8 cellular contexts compared by ENCODE assay signal in genomic region chr11:10322401-10322800, GRCh38. TPM values are rescaled to one million over a fixed set of nuclear protein-coding genes. Genes with fewer than 3 reads are reported as not detected.
DNase-seq lines count a peak whose midpoint lies in the region; ATAC-seq and TF ChIP-seq lines count a peak whose summit lies in the region.

No MANE protein-coding gene starts in this region.

- no peaks in the 10 kb centered on the region for H3K27me3 ChIP-seq in right cardiac atrium (ENCODE audit: control insufficient read depth, insufficient read depth)
- no peaks in the 10 kb centered on the region for H3K27me3 ChIP-seq in brain microvascular endothelial cell (replicated peaks)
- no peaks in the 10 kb centered on the region for H3K27me3 ChIP-seq in muscle layer of duodenum (ENCODE audit: low read depth, low read length)
- no peaks in the 10 kb centered on the region for H3K27me3 ChIP-seq in aorta (ENCODE audit: control insufficient read depth in 1 of 2, insufficient read depth in 2 of 2, low read length in 1 of 2)
- no peaks in the 10 kb centered on the region for H3K27me3 ChIP-seq in upper lobe of right lung

- in situ Hi-C loops in brain microvascular endothelial cell (cut with HindIII; ENCODE audit: low pct_ligation_motif_present, low sequenced_read_pairs) = loop anchor here (25.0 kb wide), 1 partner anchor 335 kb away; no protein-coding TSS in a partner anchor

- H3K4me1 ChIP-seq in right cardiac atrium (ENCODE audit: control insufficient read depth, insufficient read depth, low read length) (peaks cover 17% of the 10 kb centered on the region), muscle layer of duodenum (ENCODE audit: control insufficient read depth in 1 of 2, insufficient read depth in 2 of 2, low read length in 2 of 2) (peaks cover 9 to 18% of the 10 kb centered on the region in 2 donors), aorta (ENCODE audit: control insufficient read depth in 1 of 2, insufficient read depth in 2 of 2, low read length in 2 of 2) (peaks cover 6% of the 10 kb centered on the region in 2 donors), upper lobe of right lung (peaks cover 32% of the 10 kb centered on the region)

- DNase-seq in right cardiac atrium (peak in 1 of 3 donors; percentile 64), left ventricle myocardium superior (no peak), brain microvascular endothelial cell (no peak), aorta (peak in 1 of 2 donors; percentile 67), NCI-H1694 treated with DMSO at 0.1 percent for 48 hours (lab: John Stamatoyannopoulos, UW) (no peak), glomerular visceral epithelial cell (ENCODE audit: extremely low spot score) (no peak), upper lobe of right lung (no peak)

- H3K27ac ChIP-seq in right cardiac atrium (ENCODE audit: low read length) (peak overlapping the region; percentile 72), brain microvascular endothelial cell (peak overlapping the region; percentile 66), muscle layer of duodenum (ENCODE audit: low read length) (peak overlapping the region; percentile 46), aorta (ENCODE audit: low read depth in 1 of 2, low read length in 2 of 2) (peak overlapping the region; percentile 86 to 96), upper lobe of right lung (no peak overlapping the region)

- H3K9me3 ChIP-seq in right cardiac atrium (ENCODE audit: control insufficient read depth, low read length) (no peaks in the 10 kb centered on the region), muscle layer of duodenum (ENCODE audit: control insufficient read depth in 1 of 2, low read length in 2 of 2) (no peaks in the 10 kb centered on the region), aorta (ENCODE audit: control insufficient read depth, low read length) (no peaks in the 10 kb centered on the region), upper lobe of right lung (no peaks in the 10 kb centered on the region)

- 67% methylated on average over 2 of the region's 2 CpGs for WGBS in right cardiac atrium
- 10 to 11% methylated on average over 2 of the region's 2 CpGs for WGBS in aorta, 2 donors

- ATAC-seq in right cardiac atrium (peak; percentile 52 to 68), left ventricle myocardium superior (no peak), aorta (ENCODE audit: low FRiP score) (peak; percentile 62), upper lobe of right lung (no peak)

- intact Hi-C loops in right cardiac atrium (cut with DNase I) (no loop called here), left ventricle myocardium superior (cut with micrococcal nuclease) (loop anchor here (10.0 kb wide), 2 partner anchors 348 to 568 kb away; no protein-coding TSS in a partner anchor), aorta (cut with DNase I) (loop anchor here (1.0 to 10.0 kb wide), 4 partner anchors 14 to 565 kb away; no protein-coding TSS in a partner anchor), upper lobe of right lung (cut with DNase I) (no loop called here)

- TF ChIP-seq CTCF in brain microvascular endothelial cell (IDR thresholded peaks at IDR 0.05; ENCODE audit: low read depth, low read length, missing control alignments) (no peak), upper lobe of right lung (IDR thresholded peaks at IDR 0.05) (no peak)

- H3K36me3 ChIP-seq in brain microvascular endothelial cell (replicated peaks) = no peaks in the 10 kb centered on the region
- H3K36me3 ChIP-seq in muscle layer of duodenum (ENCODE audit: control insufficient read depth in 1 of 2, insufficient read depth in 2 of 2, low read length in 2 of 2) = no peaks in the 10 kb centered on the region
- H3K36me3 ChIP-seq in aorta (ENCODE audit: control insufficient read depth in 1 of 2, insufficient read depth in 2 of 2, low read length in 1 of 2) = no peaks in the 10 kb centered on the region
- H3K36me3 ChIP-seq in upper lobe of right lung = no peaks in the 10 kb centered on the region

- H3K4me3 ChIP-seq in right cardiac atrium (ENCODE audit: low read length) = no peak overlapping the region
- H3K4me3 ChIP-seq in brain microvascular endothelial cell (ENCODE audit: low read depth, low read length) = no peak overlapping the region
- peak overlapping the region in 1 of 2 donors; percentile 18 for H3K4me3 ChIP-seq in muscle layer of duodenum (ENCODE audit: low read depth in 1 of 2, low read length in 2 of 2)
- H3K4me3 ChIP-seq in aorta (ENCODE audit: low read length in 2 of 2) = no peak overlapping the region
- H3K4me3 ChIP-seq in upper lobe of right lung = no peak overlapping the region

RNA-seq across cellular contexts. Expression of gene ADM, which starts 17.5 kb away (rescaled TPM):
- 100 to 1,000 TPM in 3 of 4 donors, 10 to 100 TPM in 1; 57.9 to 219 (median 166) TPM for total RNA-seq in right cardiac atrium
- polyA plus RNA-seq in right cardiac atrium = 151 TPM
- total RNA-seq in left ventricle myocardium superior = 23.4 TPM
- total RNA-seq in aorta = 10 to 100 TPM; 31.9 to 76.1 TPM
- polyA plus RNA-seq in aorta = 1 to 10 TPM; 1.5 to 3.1 TPM
- 24.5 TPM for total RNA-seq in upper lobe of right lung

RNA-seq across cellular contexts. Expression of gene SBF2, which starts 28.4 kb away (rescaled TPM):
- 10 to 100 TPM; 20.5 to 32.2 (median 23.3) TPM for total RNA-seq in right cardiac atrium
- 10.8 TPM for polyA plus RNA-seq in right cardiac atrium
- 17.9 TPM for total RNA-seq in left ventricle myocardium superior
- total RNA-seq in aorta = 10 to 100 TPM; 76.8 to 82.0 TPM
- polyA plus RNA-seq in aorta = 10 to 100 TPM in 1 of 2 donors, 1 to 10 TPM in 1; 6.4 to 18.3 TPM
- total RNA-seq in upper lobe of right lung = 38.5 TPM

Comparison
In these comparisons a context has a peak if more than half of its experiments do, and no peak if none do; other contexts are left out.
1. ATAC-seq: peak in right cardiac atrium (2 of 2) and aorta (single experiment); none in left ventricle myocardium superior (single experiment) and upper lobe of right lung (single experiment).
2. intact Hi-C loops: an anchor here in left ventricle myocardium superior (10.0 kb wide) and aorta (1.0 to 10.0 kb wide); none called in right cardiac atrium and upper lobe of right lung.